In the genomic region with DNA sequence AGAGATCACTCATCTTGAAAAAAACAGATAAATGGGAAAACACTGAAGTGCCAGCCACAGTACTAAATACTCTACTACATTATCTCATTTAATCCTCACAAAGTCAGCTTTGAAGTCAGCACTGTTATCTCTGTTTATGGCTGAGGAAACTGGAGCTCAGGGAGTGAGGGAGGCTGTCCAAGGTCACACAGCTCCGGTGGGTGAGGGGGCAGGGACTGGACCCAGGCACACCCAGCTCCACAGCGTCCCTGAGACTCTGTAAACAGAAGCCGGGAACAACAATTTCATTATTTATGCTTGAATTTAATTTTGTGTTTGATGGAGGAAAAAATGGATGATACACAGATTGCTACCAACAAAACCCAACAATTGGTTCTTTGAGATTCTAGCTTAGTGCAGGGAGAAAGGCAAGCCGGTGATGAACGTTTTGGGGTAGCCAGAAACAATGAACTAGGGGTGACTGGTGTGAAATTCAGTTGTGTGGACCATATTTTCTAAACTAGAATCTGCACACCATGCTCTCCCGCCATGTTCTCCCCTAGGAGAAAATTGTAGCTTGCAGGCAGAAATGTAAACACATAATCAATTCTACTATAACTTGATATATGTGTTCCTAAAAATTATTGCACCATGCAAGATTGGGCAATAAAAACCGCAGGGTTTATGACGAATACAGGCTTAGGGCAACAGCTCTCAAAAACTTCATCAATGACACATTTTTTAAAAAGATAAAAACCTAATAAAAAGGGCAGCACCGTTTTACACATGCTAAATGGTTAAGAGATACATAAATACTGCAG, we compare ENCODE assay signal across 1 cellular context.
TF ChIP-seq lines count a peak whose summit lies in the region.

A gene with protein sequence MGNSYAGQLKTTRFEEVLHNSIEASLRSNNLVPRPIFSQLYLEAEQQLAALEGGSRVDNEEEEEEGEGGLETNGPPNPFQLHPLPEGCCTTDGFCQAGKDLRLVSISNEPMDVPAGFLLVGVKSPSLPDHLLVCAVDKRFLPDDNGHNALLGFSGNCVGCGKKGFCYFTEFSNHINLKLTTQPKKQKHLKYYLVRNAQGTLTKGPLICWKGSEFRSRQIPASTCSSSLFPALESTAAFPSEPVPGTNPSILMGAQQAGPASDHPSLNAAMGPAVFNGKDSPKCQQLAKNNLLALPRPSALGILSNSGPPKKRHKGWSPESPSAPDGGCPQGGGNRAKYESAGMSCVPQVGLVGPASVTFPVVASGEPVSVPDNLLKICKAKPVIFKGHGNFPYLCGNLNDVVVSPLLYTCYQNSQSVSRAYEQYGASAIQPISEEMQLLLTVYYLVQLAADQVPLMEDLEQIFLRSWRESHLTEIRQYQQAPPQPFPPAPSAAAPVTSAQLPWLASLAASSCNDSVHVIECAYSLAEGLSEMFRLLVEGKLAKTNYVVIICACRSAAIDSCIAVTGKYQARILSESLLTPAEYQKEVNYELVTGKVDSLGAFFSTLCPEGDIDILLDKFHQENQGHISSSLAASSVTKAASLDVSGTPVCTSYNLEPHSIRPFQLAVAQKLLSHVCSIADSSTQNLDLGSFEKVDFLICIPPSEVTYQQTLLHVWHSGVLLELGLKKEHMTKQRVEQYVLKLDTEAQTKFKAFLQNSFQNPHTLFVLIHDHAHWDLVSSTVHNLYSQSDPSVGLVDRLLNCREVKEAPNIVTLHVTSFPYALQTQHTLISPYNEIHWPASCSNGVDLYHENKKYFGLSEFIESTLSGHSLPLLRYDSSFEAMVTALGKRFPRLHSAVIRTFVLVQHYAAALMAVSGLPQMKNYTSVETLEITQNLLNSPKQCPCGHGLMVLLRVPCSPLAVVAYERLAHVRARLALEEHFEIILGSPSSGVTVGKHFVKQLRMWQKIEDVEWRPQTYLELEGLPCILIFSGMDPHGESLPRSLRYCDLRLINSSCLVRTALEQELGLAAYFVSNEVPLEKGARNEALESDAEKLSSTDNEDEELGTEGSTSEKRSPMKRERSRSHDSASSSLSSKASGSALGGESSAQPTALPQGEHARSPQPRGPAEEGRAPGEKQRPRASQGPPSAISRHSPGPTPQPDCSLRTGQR (N-terminal part only) (plus strand): TSS at position 768 of the 800 bp plus-strand sequence. CDS start 22,570 bp downstream, outside the sequence.

TF ChIP-seq in HepG2, 621 proteins besides CTCF, POLR2A, EP300 and RAD21 (continues in another document):
- TF ChIP-seq, protein P1, sequence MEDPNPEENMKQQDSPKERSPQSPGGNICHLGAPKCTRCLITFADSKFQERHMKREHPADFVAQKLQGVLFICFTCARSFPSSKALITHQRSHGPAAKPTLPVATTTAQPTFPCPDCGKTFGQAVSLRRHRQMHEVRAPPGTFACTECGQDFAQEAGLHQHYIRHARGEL (CRISPR knock-in tag; IDR thresholded peaks at IDR 0.05), result no peak
- TF ChIP-seq, protein P2, sequence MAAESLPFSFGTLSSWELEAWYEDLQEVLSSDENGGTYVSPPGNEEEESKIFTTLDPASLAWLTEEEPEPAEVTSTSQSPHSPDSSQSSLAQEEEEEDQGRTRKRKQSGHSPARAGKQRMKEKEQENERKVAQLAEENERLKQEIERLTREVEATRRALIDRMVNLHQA (CRISPR knock-in tag; IDR thresholded peaks at IDR 0.05), result no peak
- TF ChIP-seq, protein P3, sequence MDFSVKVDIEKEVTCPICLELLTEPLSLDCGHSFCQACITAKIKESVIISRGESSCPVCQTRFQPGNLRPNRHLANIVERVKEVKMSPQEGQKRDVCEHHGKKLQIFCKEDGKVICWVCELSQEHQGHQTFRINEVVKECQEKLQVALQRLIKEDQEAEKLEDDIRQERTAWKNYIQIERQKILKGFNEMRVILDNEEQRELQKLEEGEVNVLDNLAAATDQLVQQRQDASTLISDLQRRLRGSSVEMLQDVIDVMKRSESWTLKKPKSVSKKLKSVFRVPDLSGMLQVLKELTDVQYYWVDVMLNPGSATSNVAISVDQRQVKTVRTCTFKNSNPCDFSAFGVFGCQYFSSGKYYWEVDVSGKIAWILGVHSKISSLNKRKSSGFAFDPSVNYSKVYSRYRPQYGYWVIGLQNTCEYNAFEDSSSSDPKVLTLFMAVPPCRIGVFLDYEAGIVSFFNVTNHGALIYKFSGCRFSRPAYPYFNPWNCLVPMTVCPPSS (IDR thresholded peaks at IDR 0.05), result no peak
- TF ChIP-seq NFYC (CRISPR knock-in tag; IDR thresholded peaks at IDR 0.05), result no peak
- TF ChIP-seq CEBPB (IDR thresholded peaks at IDR 0.05; ENCODE audit: borderline replicate concordance, low read depth, low read length), result peak; percentile 81
- TF ChIP-seq JDP2 (CRISPR knock-in tag; IDR thresholded peaks at IDR 0.05; ENCODE audit: borderline replicate concordance), result no peak
- TF ChIP-seq, protein P4, sequence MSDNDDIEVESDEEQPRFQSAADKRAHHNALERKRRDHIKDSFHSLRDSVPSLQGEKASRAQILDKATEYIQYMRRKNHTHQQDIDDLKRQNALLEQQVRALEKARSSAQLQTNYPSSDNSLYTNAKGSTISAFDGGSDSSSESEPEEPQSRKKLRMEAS (IDR thresholded peaks at IDR 0.05), result peak; percentile 62
- TF ChIP-seq, protein P5, sequence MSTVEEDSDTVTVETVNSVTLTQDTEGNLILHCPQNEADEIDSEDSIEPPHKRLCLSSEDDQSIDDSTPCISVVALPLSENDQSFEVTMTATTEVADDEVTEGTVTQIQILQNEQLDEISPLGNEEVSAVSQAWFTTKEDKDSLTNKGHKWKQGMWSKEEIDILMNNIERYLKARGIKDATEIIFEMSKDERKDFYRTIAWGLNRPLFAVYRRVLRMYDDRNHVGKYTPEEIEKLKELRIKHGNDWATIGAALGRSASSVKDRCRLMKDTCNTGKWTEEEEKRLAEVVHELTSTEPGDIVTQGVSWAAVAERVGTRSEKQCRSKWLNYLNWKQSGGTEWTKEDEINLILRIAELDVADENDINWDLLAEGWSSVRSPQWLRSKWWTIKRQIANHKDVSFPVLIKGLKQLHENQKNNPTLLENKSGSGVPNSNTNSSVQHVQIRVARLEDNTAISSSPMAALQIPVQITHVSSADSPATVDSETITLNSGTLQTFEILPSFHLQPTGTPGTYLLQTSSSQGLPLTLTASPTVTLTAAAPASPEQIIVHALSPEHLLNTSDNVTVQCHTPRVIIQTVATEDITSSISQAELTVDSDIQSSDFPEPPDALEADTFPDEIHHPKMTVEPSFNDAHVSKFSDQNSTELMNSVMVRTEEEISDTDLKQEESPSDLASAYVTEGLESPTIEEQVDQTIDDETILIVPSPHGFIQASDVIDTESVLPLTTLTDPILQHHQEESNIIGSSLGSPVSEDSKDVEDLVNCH (CRISPR knock-in tag; IDR thresholded peaks at IDR 0.05), result no peak
- no peak for TF ChIP-seq FOXM1 (CRISPR knock-in tag; IDR thresholded peaks at IDR 0.05)
- no peak for TF ChIP-seq ZMAT3 (CRISPR knock-in tag; conservative IDR thresholded peaks at IDR 0.05)
- no peak for TF ChIP-seq AGO1 (IDR thresholded peaks at IDR 0.05; ENCODE audit: low read depth, low read length, poor library complexity, severe bottlenecking)
- TF ChIP-seq, protein P6, sequence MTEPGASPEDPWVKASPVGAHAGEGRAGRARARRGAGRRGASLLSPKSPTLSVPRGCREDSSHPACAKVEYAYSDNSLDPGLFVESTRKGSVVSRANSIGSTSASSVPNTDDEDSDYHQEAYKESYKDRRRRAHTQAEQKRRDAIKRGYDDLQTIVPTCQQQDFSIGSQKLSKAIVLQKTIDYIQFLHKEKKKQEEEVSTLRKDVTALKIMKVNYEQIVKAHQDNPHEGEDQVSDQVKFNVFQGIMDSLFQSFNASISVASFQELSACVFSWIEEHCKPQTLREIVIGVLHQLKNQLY (CRISPR knock-in tag; IDR thresholded peaks at IDR 0.05), result peak; percentile 64; the same call in 1 of the 2 replicates
- TF ChIP-seq, protein P7, sequence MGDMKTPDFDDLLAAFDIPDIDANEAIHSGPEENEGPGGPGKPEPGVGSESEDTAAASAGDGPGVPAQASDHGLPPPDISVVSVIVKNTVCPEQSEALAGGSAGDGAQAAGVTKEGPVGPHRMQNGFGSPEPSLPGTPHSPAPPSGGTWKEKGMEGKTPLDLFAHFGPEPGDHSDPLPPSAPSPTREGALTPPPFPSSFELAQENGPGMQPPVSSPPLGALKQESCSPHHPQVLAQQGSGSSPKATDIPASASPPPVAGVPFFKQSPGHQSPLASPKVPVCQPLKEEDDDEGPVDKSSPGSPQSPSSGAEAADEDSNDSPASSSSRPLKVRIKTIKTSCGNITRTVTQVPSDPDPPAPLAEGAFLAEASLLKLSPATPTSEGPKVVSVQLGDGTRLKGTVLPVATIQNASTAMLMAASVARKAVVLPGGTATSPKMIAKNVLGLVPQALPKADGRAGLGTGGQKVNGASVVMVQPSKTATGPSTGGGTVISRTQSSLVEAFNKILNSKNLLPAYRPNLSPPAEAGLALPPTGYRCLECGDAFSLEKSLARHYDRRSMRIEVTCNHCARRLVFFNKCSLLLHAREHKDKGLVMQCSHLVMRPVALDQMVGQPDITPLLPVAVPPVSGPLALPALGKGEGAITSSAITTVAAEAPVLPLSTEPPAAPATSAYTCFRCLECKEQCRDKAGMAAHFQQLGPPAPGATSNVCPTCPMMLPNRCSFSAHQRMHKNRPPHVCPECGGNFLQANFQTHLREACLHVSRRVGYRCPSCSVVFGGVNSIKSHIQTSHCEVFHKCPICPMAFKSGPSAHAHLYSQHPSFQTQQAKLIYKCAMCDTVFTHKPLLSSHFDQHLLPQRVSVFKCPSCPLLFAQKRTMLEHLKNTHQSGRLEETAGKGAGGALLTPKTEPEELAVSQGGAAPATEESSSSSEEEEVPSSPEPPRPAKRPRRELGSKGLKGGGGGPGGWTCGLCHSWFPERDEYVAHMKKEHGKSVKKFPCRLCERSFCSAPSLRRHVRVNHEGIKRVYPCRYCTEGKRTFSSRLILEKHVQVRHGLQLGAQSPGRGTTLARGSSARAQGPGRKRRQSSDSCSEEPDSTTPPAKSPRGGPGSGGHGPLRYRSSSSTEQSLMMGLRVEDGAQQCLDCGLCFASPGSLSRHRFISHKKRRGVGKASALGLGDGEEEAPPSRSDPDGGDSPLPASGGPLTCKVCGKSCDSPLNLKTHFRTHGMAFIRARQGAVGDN (CRISPR knock-in tag; IDR thresholded peaks at IDR 0.05), result peak; percentile 78
- no peak for TF ChIP-seq ZNF724P (CRISPR knock-in tag; IDR thresholded peaks at IDR 0.05; ENCODE audit: borderline replicate concordance)
- no peak for TF ChIP-seq TMF1 (CRISPR knock-in tag; IDR thresholded peaks at IDR 0.05; ENCODE audit: low read depth)
- TF ChIP-seq, protein P8, sequence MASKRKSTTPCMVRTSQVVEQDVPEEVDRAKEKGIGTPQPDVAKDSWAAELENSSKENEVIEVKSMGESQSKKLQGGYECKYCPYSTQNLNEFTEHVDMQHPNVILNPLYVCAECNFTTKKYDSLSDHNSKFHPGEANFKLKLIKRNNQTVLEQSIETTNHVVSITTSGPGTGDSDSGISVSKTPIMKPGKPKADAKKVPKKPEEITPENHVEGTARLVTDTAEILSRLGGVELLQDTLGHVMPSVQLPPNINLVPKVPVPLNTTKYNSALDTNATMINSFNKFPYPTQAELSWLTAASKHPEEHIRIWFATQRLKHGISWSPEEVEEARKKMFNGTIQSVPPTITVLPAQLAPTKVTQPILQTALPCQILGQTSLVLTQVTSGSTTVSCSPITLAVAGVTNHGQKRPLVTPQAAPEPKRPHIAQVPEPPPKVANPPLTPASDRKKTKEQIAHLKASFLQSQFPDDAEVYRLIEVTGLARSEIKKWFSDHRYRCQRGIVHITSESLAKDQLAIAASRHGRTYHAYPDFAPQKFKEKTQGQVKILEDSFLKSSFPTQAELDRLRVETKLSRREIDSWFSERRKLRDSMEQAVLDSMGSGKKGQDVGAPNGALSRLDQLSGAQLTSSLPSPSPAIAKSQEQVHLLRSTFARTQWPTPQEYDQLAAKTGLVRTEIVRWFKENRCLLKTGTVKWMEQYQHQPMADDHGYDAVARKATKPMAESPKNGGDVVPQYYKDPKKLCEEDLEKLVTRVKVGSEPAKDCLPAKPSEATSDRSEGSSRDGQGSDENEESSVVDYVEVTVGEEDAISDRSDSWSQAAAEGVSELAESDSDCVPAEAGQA (IDR thresholded peaks at IDR 0.05; ENCODE audit: low read depth), result no peak
- TF ChIP-seq, protein P8 (CRISPR knock-in tag; IDR thresholded peaks at IDR 0.05; ENCODE audit: borderline replicate concordance), result 0 out of 2 replicates have a peak, but pooled peaks have one; percentile 42
- TF ChIP-seq TRIM24 (CRISPR knock-in tag; IDR thresholded peaks at IDR 0.05), result no peak
- TF ChIP-seq ZNF180 (CRISPR knock-in tag; IDR thresholded peaks at IDR 0.05; ENCODE audit: borderline replicate concordance, low read depth), result no peak
- no peak for TF ChIP-seq ZNF253 (CRISPR knock-in tag; IDR thresholded peaks at IDR 0.05; ENCODE audit: borderline replicate concordance)
- peak; percentile 45; the same call in 1 of the 2 replicates for TF ChIP-seq ZNF274 (CRISPR knock-in tag; IDR thresholded peaks at IDR 0.05)
- peak; percentile 48; the same call in 1 of the 2 replicates for TF ChIP-seq SPEN (CRISPR knock-in tag; IDR thresholded peaks at IDR 0.05; ENCODE audit: low read depth)
- TF ChIP-seq DMAP1 (CRISPR knock-in tag; IDR thresholded peaks at IDR 0.05), result no peak
- no peak for TF ChIP-seq PAWR (CRISPR knock-in tag; IDR thresholded peaks at IDR 0.05; ENCODE audit: borderline replicate concordance)
- 0 out of 2 replicates have a peak, but pooled peaks have one; percentile 80 for TF ChIP-seq KLF6 (CRISPR knock-in tag; IDR thresholded peaks at IDR 0.05)
- TF ChIP-seq KMT2B (CRISPR knock-in tag; IDR thresholded peaks at IDR 0.05), result no peak; the same call in 1 of the 2 replicates
- no peak for TF ChIP-seq CENPX (CRISPR knock-in tag; IDR thresholded peaks at IDR 0.05)
- TF ChIP-seq, protein P9, sequence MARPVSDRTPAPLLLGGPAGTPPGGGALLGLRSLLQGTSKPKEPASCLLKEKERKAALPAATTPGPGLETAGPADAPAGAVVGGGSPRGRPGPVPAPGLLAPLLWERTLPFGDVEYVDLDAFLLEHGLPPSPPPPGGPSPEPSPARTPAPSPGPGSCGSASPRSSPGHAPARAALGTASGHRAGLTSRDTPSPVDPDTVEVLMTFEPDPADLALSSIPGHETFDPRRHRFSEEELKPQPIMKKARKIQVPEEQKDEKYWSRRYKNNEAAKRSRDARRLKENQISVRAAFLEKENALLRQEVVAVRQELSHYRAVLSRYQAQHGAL (CRISPR knock-in tag; IDR thresholded peaks at IDR 0.05; ENCODE audit: not compliant biosample characterization), result no peak
- TF ChIP-seq ZNF589 (CRISPR knock-in tag; conservative IDR thresholded peaks at IDR 0.05), result no peak
- no peak for TF ChIP-seq PTBP1 (IDR thresholded peaks at IDR 0.05; ENCODE audit: low read depth, low read length, poor library complexity, severe bottlenecking)
- no peak for TF ChIP-seq NR3C1 (CRISPR knock-in tag; IDR thresholded peaks at IDR 0.05)
- TF ChIP-seq SIN3B (IDR thresholded peaks at IDR 0.05; ENCODE audit: low read length), result no peak
- TF ChIP-seq ADNP (CRISPR knock-in tag; IDR thresholded peaks at IDR 0.05), result peak; percentile 82; the same call in 1 of the 2 replicates
- TF ChIP-seq KAT8 (CRISPR knock-in tag; IDR thresholded peaks at IDR 0.05), result peak; percentile 57
